In genomic region chr3:65939184-65939583, GRCh38 we compare ENCODE assay signal across 24 cellular contexts.
"Had no signal": no experiment of that assay in that cellular context is flagged by ENCODE, and none has a peak within 500 bp of the region (broad histone marks: within the 10 kb centered on the region; RNA-seq: fewer than 3 reads in every experiment).

No MANE protein-coding gene starts in this region.

- H3K27me3 Mint-ChIP-seq: activated CD4-positive, alpha-beta T cell treated with anti-CD3 and anti-CD28 coated beads, Interleukin-2, amount 10 ng/mL, durations not matched to agents 24 days and 14 days; brain; naive B cell had no signal

- DNase-seq: activated B cell treated with CpG ODN at 0.5 μM for 24 hours; activated CD4-positive, alpha-beta T cell treated with anti-CD3 and anti-CD28 coated beads, Interleukin-2, amount 10 ng/mL, durations not matched to agents 24 days and 14 days; activated CD8-positive, alpha-beta memory T cell treated with anti-CD3 and anti-CD28 coated beads, Interleukin-2, amount 50 U/mL, for 4 hours; activated CD8-positive, alpha-beta T cell treated with anti-CD3 and anti-CD28 coated beads, Interleukin-2, amount 10 ng/mL, durations not matched to agents 7 days and 5 days; activated gamma-delta T cell; activated T-cell treated with anti-CD3 and anti-CD28 coated beads, Interleukin-2, amount 50 U/mL, for 72 hours; amniotic stem cell; central memory CD4-positive, alpha-beta T cell; colonic mucosa; esophagus squamous epithelium; foreskin keratinocyte; immature natural killer cell; left colon; mammary epithelial cell; naive B cell; small intestine; stimulated activated CD4-positive, alpha-beta T cell treated with anti-CD3 and anti-CD28 coated beads, Interleukin-4, amount 100 ng/mL, for 4 hours; stimulated activated CD8-positive, alpha-beta memory T cell treated with anti-CD3 and anti-CD28 coated beads, Interleukin-4, amount 100 ng/mL, for 48 hours; testis had no signal

- H3K36me3 Mint-ChIP-seq: activated naive CD4-positive, alpha-beta T cell treated with anti-CD3 and anti-CD28 coated beads, Interleukin-2, amount 50 U/mL, for 72 hours; brain; immature natural killer cell; naive B cell had no signal

- H3K4me1 Mint-ChIP-seq: activated B cell treated with CpG ODN at 0.5 μM for 24 hours, naive B cell had no signal

- H3K4me3 ChIP-seq: colonic mucosa, esophagus squamous epithelium, testis, upper lobe of left lung had no signal

- H3K27ac Mint-ChIP-seq: activated B cell treated with CpG ODN at 0.5 μM for 24 hours; activated CD4-positive, alpha-beta T cell treated with anti-CD3 and anti-CD28 coated beads, Interleukin-2, amount 10 ng/mL, durations not matched to agents 24 days and 14 days; activated CD8-positive, alpha-beta T cell treated with anti-CD3 and anti-CD28 coated beads, Interleukin-2, amount 10 ng/mL, durations not matched to agents 7 days and 5 days; activated naive CD4-positive, alpha-beta T cell treated with anti-CD3 and anti-CD28 coated beads, Interleukin-2, amount 50 U/mL, for 72 hours; activated T-cell treated with anti-CD3 and anti-CD28 coated beads, Interleukin-2, amount 50 U/mL, for 72 hours; immature natural killer cell; naive B cell; stimulated activated naive CD8-positive, alpha-beta T cell treated with anti-CD3 and anti-CD28 coated beads, Interleukin-15, Interleukin-2, amounts not matched to agents 100 ng/mL and 50 ng/mL, for 24 hours; T-helper 2 cell treated with Interferon-gamma antibody and Interleukin-4, amounts not matched to agents 5 μg/mL and 100 μg/mL, for 36 hours had no signal

- H3K4me3 Mint-ChIP-seq: activated B cell treated with CpG ODN at 0.5 μM for 24 hours; activated CD4-positive, alpha-beta T cell treated with anti-CD3 and anti-CD28 coated beads, Interleukin-2, amount 10 ng/mL, durations not matched to agents 24 days and 14 days; activated CD8-positive, alpha-beta T cell treated with anti-CD3 and anti-CD28 coated beads, Interleukin-2, amount 10 ng/mL, durations not matched to agents 7 days and 5 days; activated T-cell treated with anti-CD3 and anti-CD28 coated beads, Interleukin-2, amount 50 U/mL, for 72 hours; brain; immature natural killer cell; naive B cell; stimulated activated naive CD8-positive, alpha-beta T cell treated with anti-CD3 and anti-CD28 coated beads, Interleukin-15, Interleukin-2, amounts not matched to agents 100 ng/mL and 50 ng/mL, for 24 hours; T-helper 2 cell treated with Interferon-gamma antibody and Interleukin-4, amounts not matched to agents 5 μg/mL and 100 μg/mL, for 36 hours had no signal

- ATAC-seq: activated CD8-positive, alpha-beta T cell treated with anti-CD3 and anti-CD28 coated beads, Interleukin-2, amount 10 ng/mL, durations not matched to agents 7 days and 5 days; activated naive CD4-positive, alpha-beta T cell treated with anti-CD3 and anti-CD28 coated beads, Interleukin-2, amount 50 U/mL, for 72 hours; activated T-cell treated with anti-CD3 and anti-CD28 coated beads, Interleukin-2, amount 50 U/mL, for 72 hours; foreskin keratinocyte; left colon had no signal

- H3K9me3 Mint-ChIP-seq: activated B cell treated with CpG ODN at 0.5 μM for 24 hours; activated CD4-positive, alpha-beta T cell treated with anti-CD3 and anti-CD28 coated beads, Interleukin-2, amount 10 ng/mL, durations not matched to agents 24 days and 14 days; stimulated activated naive CD8-positive, alpha-beta T cell treated with anti-CD3 and anti-CD28 coated beads, Interleukin-15, Interleukin-2, amounts not matched to agents 100 ng/mL and 50 ng/mL, for 24 hours had no signal
